ENCODE assay signal across 1 cellular context in the genomic region with DNA sequence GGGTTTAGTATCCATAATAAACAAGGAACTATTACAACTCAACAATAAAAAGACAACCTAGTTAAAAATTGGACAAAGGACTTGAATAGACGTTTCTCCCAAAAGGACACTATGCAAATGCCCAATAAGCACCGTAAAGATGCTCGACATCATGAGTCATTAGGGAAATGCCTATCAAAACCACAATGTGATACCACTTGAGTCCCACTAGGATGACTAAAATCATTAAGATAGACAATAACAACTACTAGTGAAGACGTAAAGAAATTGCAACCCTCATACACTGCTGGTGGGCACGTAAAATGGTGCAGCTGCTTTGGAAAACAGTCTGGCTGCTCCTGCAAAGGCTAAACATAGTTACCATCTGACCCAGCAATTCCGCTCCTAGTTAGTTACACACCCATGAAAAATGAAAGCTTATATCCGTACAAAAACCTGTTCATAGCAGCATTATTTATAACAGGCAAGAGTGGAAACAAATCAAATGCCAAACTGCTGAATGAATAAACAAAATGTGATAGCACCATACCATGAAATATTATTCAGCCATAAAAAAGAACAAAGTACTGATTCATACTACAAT.
TF ChIP-seq lines count a peak whose summit lies in the region.

No MANE protein-coding gene starts in this region.

TF ChIP-seq in SK-N-SH, 30 proteins besides CTCF, POLR2A, EP300 and RAD21:
- TF ChIP-seq MAX (IDR thresholded peaks at IDR 0.05; ENCODE audit: low read depth) (no peak), FOXJ3 (CRISPR knock-in tag; IDR thresholded peaks at IDR 0.05) (no peak), SMC3 (IDR thresholded peaks at IDR 0.05; ENCODE audit: low read depth, low read length) (no peak), MEF2A (IDR thresholded peaks at IDR 0.05; ENCODE audit: borderline replicate concordance, low read depth) (no peak), NRF1 (IDR thresholded peaks at IDR 0.05; ENCODE audit: low read depth, low read length) (no peak), JUND (IDR thresholded peaks at IDR 0.05) (no peak), POLR2AphosphoS5 (IDR thresholded peaks at IDR 0.05; ENCODE audit: low read depth, low read length) (no peak), NFIC (IDR thresholded peaks at IDR 0.05; ENCODE audit: borderline replicate concordance) (no peak), TEAD4 (IDR thresholded peaks at IDR 0.05; ENCODE audit: borderline replicate concordance, insufficient read depth) (no peak), MXI1 (IDR thresholded peaks at IDR 0.05; ENCODE audit: low read depth, low read length) (no peak)
